ENCODE assay signal across 36 cellular contexts in genomic region chr2:226467633-226468032, GRCh38.
"Had no signal": no experiment of that assay in that cellular context is flagged by ENCODE, and none has a peak within 500 bp of the region (broad histone marks: within the 10 kb centered on the region; RNA-seq: fewer than 3 reads in every experiment).

No MANE protein-coding gene starts in this region.

- H3K4me1 Mint-ChIP-seq: activated B cell treated with CpG ODN at 0.5 μM for 24 hours; activated CD4-positive, alpha-beta T cell treated with anti-CD3 and anti-CD28 coated beads, Interleukin-2, amount 10 ng/mL, durations not matched to agents 24 days and 14 days; activated naive CD8-positive, alpha-beta T cell treated with anti-CD3 and anti-CD28 coated beads for 36 hours; activated T-helper 17 cell treated with anti-CD3 and anti-CD28 coated beads, Interleukin-2, amount 50 U/mL, for 72 hours had no signal

- DNase-seq: activated B cell treated with CpG ODN at 0.5 μM for 24 hours; activated CD4-positive, alpha-beta memory T cell treated with anti-CD3 and anti-CD28 coated beads for 36 hours; activated CD4-positive, alpha-beta T cell treated with anti-CD3 and anti-CD28 coated beads for 4 hours; activated CD4-positive, alpha-beta T cell treated with anti-CD3 and anti-CD28 coated beads, Interleukin-2, amount 10 ng/mL, durations not matched to agents 24 days and 14 days; activated CD4-positive, alpha-beta T cell treated with anti-CD3 and anti-CD28 coated beads, Interleukin-2, amount 50 U/mL, for 1 hour; activated CD4-positive, alpha-beta T cell treated with anti-CD3 and anti-CD28 coated beads, Interleukin-2, amount 50 U/mL, for 4 hours; activated CD4-positive, CD25-positive, alpha-beta regulatory T cell treated with anti-CD3 and anti-CD28 coated beads, Interleukin-2, amount 50 U/mL, for 72 hours; activated CD8-positive, alpha-beta memory T cell treated with anti-CD3 and anti-CD28 coated beads, Interleukin-2, amount 50 U/mL, for 4 hours; activated CD8-positive, alpha-beta T cell treated with anti-CD3 and anti-CD28 coated beads for 36 hours; activated effector memory CD4-positive, alpha-beta T cell treated with anti-CD3 and anti-CD28 coated beads, Interleukin-2, amount 50 U/mL, for 16 hours; activated gamma-delta T cell treated with Interleukin-2 at 50 U/mL for 16 hours; activated naive CD4-positive, alpha-beta T cell; activated naive CD4-positive, alpha-beta T cell treated with anti-CD3 and anti-CD28 coated beads for 36 hours; activated naive CD4-positive, alpha-beta T cell treated with anti-CD3 and anti-CD28 coated beads, Interleukin-2, amount 50 U/mL, for 16 hours; activated naive CD8-positive, alpha-beta T cell treated with anti-CD3 and anti-CD28 coated beads for 36 hours; activated T-cell treated with anti-CD3 and anti-CD28 coated beads for 4 hours; activated T-cell treated with anti-CD3 and anti-CD28 coated beads, Interleukin-2, amount 50 U/mL, for 1 hour; activated T-cell treated with anti-CD3 and anti-CD28 coated beads, Interleukin-2, amount 50 U/mL, for 4 hours; activated T-cell treated with anti-CD3 and anti-CD28 coated beads, Interleukin-2, amount 50 U/mL, for 72 hours; adrenal gland; amniotic stem cell; aorta; body of pancreas; brain microvascular endothelial cell; central memory CD4-positive, alpha-beta T cell; SW 1271; T-helper 1 cell; T-helper 2 cell; T-helper 9 cell had no signal

- H3K36me3 Mint-ChIP-seq: activated CD4-positive, alpha-beta memory T cell treated with anti-CD3 and anti-CD28 coated beads for 36 hours; activated naive CD4-positive, alpha-beta T cell treated with anti-CD3 and anti-CD28 coated beads, Interleukin-2, amount 50 U/mL, for 72 hours; activated naive CD8-positive, alpha-beta T cell treated with anti-CD3 and anti-CD28 coated beads for 36 hours had no signal

- H3K4me3 ChIP-seq: adrenal gland, body of pancreas, breast epithelium had no signal

- H3K27ac Mint-ChIP-seq: activated B cell treated with CpG ODN at 0.5 μM for 24 hours; activated CD4-positive, alpha-beta memory T cell treated with anti-CD3 and anti-CD28 coated beads for 36 hours; activated CD4-positive, alpha-beta T cell treated with anti-CD3 and anti-CD28 coated beads, Interleukin-2, amount 10 ng/mL, durations not matched to agents 24 days and 14 days; activated CD8-positive, alpha-beta T cell treated with anti-CD3 and anti-CD28 coated beads for 36 hours; activated naive CD4-positive, alpha-beta T cell treated with anti-CD3 and anti-CD28 coated beads for 36 hours; activated naive CD4-positive, alpha-beta T cell treated with anti-CD3 and anti-CD28 coated beads, Interleukin-2, amount 50 U/mL, for 72 hours; activated naive CD8-positive, alpha-beta T cell treated with anti-CD3 and anti-CD28 coated beads for 36 hours; activated T-cell treated with anti-CD3 and anti-CD28 coated beads, Interleukin-2, amount 50 U/mL, for 72 hours; activated T-helper 1 cell treated with anti-CD3 and anti-CD28 coated beads, Interleukin-12 subunit alpha, Interleukin-12 subunit beta, Interleukin-2, Interleukin-4 antibody, amounts not matched to agents 30 ng/mL and 10 ng/mL and 1 ng/mL, durations not matched to agents 14 hours and 24 hours and 36 hours; activated T-helper 17 cell treated with anti-CD3 and anti-CD28 coated beads, Interleukin-2, amount 50 U/mL, for 72 hours; T-helper 1 cell treated with Interleukin-12 subunit alpha and Interleukin-12 subunit beta and Interleukin-4 antibody, amounts not matched to agents 30 μg/mL and 1 μg/mL, for 36 hours; T-helper 2 cell treated with Interferon-gamma antibody and Interleukin-4, amounts not matched to agents 5 μg/mL and 100 μg/mL, for 36 hours had no signal

- H3K9me3 Mint-ChIP-seq: activated CD4-positive, alpha-beta T cell treated with anti-CD3 and anti-CD28 coated beads, Interleukin-2, amount 10 ng/mL, durations not matched to agents 24 days and 14 days; activated naive CD4-positive, alpha-beta T cell treated with anti-CD3 and anti-CD28 coated beads for 36 hours; activated T-cell treated with anti-CD3 and anti-CD28 coated beads, Interleukin-2, amount 50 U/mL, for 72 hours; activated T-helper 1 cell treated with anti-CD3 and anti-CD28 coated beads, Interleukin-12 subunit alpha, Interleukin-12 subunit beta, Interleukin-2, Interleukin-4 antibody, amounts not matched to agents 30 ng/mL and 10 ng/mL and 1 ng/mL, durations not matched to agents 14 hours and 24 hours and 36 hours; activated T-helper 17 cell treated with anti-CD3 and anti-CD28 coated beads, Interleukin-2, amount 50 U/mL, for 72 hours; T-helper 1 cell treated with Interleukin-12 subunit alpha and Interleukin-12 subunit beta and Interleukin-4 antibody, amounts not matched to agents 30 μg/mL and 1 μg/mL, for 36 hours; T-helper 2 cell treated with Interferon-gamma antibody and Interleukin-4, amounts not matched to agents 5 μg/mL and 100 μg/mL, for 36 hours had no signal

- H3K9me3 ChIP-seq: adrenal gland, body of pancreas, breast epithelium had no signal

- H3K27me3 ChIP-seq: adrenal gland, body of pancreas, brain microvascular endothelial cell, breast epithelium had no signal

- H3K4me3 Mint-ChIP-seq: activated B cell treated with CpG ODN at 0.5 μM for 24 hours; activated CD4-positive, alpha-beta memory T cell treated with anti-CD3 and anti-CD28 coated beads for 36 hours; activated CD4-positive, alpha-beta T cell treated with anti-CD3 and anti-CD28 coated beads, Interleukin-2, amount 10 ng/mL, durations not matched to agents 24 days and 14 days; activated CD8-positive, alpha-beta T cell treated with anti-CD3 and anti-CD28 coated beads for 36 hours; activated naive CD4-positive, alpha-beta T cell treated with anti-CD3 and anti-CD28 coated beads for 36 hours; activated naive CD8-positive, alpha-beta T cell treated with anti-CD3 and anti-CD28 coated beads for 36 hours; activated T-cell treated with anti-CD3 and anti-CD28 coated beads, Interleukin-2, amount 50 U/mL, for 4 hours; activated T-cell treated with anti-CD3 and anti-CD28 coated beads, Interleukin-2, amount 50 U/mL, for 72 hours; activated T-helper 1 cell treated with anti-CD3 and anti-CD28 coated beads, Interleukin-12 subunit alpha, Interleukin-12 subunit beta, Interleukin-2, Interleukin-4 antibody, amounts not matched to agents 30 ng/mL and 10 ng/mL and 1 ng/mL, durations not matched to agents 14 hours and 24 hours and 36 hours; activated T-helper 17 cell treated with anti-CD3 and anti-CD28 coated beads, Interleukin-2, amount 50 U/mL, for 72 hours; T-helper 1 cell treated with Interleukin-12 subunit alpha and Interleukin-12 subunit beta and Interleukin-4 antibody, amounts not matched to agents 30 μg/mL and 1 μg/mL, for 36 hours; T-helper 2 cell treated with Interferon-gamma antibody and Interleukin-4, amounts not matched to agents 5 μg/mL and 100 μg/mL, for 36 hours had no signal

- ATAC-seq: activated CD8-positive, alpha-beta T cell treated with anti-CD3 and anti-CD28 coated beads for 36 hours; activated naive CD4-positive, alpha-beta T cell treated with anti-CD3 and anti-CD28 coated beads, Interleukin-2, amount 50 U/mL, for 72 hours; activated T-cell treated with anti-CD3 and anti-CD28 coated beads, Interleukin-2, amount 50 U/mL, for 4 hours; activated T-cell treated with anti-CD3 and anti-CD28 coated beads, Interleukin-2, amount 50 U/mL, for 72 hours; activated T-helper 17 cell treated with anti-CD3 and anti-CD28 coated beads, Interleukin-2, amount 50 U/mL, for 72 hours; body of pancreas had no signal

- H3K27ac ChIP-seq: adrenal gland, body of pancreas, brain microvascular endothelial cell, VCaP had no signal

- H3K4me1 ChIP-seq: adrenal gland, body of pancreas, breast epithelium had no signal

- H3K36me3 ChIP-seq: adrenal gland, brain microvascular endothelial cell, breast epithelium had no signal

- H3K27me3 Mint-ChIP-seq: activated B cell treated with CpG ODN at 0.5 μM for 24 hours; activated CD4-positive, alpha-beta memory T cell treated with anti-CD3 and anti-CD28 coated beads for 36 hours; activated T-helper 17 cell treated with anti-CD3 and anti-CD28 coated beads, Interleukin-2, amount 50 U/mL, for 72 hours had no signal
